ENCODE assay signal across 8 cellular contexts in the genomic region with DNA sequence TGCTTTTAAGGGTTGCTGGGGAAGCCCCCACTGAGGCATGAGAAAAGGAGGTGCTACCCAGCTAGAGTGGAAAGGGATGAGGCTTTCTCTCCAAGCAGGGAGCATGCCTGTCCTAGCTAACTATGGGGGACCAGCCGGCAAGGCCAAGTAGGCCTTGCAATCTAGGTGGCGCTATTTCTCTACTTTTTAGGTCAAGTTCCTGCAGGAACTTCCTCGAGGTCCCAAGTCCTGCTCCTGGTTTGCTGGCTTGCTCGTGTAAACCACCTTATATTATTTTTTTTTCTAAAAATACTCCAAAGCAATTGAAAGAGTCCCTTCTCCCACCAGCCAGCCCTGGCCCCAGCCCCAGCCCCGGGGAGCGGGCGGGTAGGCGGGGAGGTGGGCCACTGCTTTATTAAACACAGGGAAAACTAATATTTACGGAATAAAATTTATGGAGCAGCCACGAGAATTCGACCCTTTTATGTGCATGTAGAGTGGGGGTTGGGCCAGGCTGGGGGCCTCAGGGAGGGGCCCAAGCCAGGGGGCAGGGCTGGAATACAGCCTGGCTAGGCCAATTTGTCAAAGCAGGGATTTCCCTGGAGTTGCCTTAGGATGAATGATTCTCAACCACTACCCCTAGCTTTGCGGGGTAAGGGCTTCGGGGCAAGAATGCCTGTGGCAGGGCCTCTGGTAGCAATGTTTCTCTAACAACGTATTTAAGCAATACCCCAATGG. TPM values are rescaled to one million over a fixed set of nuclear protein-coding genes. Genes with fewer than 3 reads are reported as not detected.
DNase-seq lines count a peak whose midpoint lies in the region; ATAC-seq and TF ChIP-seq lines count a peak whose summit lies in the region.

No MANE protein-coding gene starts in this region.

- no peaks in the 10 kb centered on the region for H4K20me1 ChIP-seq in PC-9 (ENCODE audit: insufficient read depth)

- POLR2A ChIA-PET in PC-9 (lab: Charles Lee; ENCODE audit: unreplicated experiment): no interaction called here

- no peak overlapping the region for H3K4me2 ChIP-seq in PC-9

- H3K27ac ChIP-seq in PC-9: no peak overlapping the region

- intact Hi-C loops in PC-9 (cut with micrococcal nuclease; ENCODE audit: unreplicated experiment): loop anchor here (1.0 kb wide), 1 partner anchor 46 kb away; no protein-coding TSS in a partner anchor

- TF ChIP-seq CTCF in PC-9 (conservative IDR thresholded peaks at IDR 0.05) (peak; percentile 70), epithelial cell of proximal tubule (conservative IDR thresholded peaks at IDR 0.05; ENCODE audit: low read depth, low read length) (peak; percentile 77)

- CTCF ChIA-PET in PC-9 (lab: Charles Lee): interaction anchor here (0.7 to 1.2 kb wide), 4 partner anchors 12 to 81 kb away, joined by 3 to 4 read pairs (median 4); no protein-coding TSS in a partner anchor

- H3K4me1 ChIP-seq in PC-9 (replicated peaks; ENCODE audit: insufficient read depth): peaks cover 13% of the 10 kb centered on the region

- no peak overlapping the region for H2AFZ ChIP-seq in PC-9

- H3K9me2 ChIP-seq in PC-9 (ENCODE audit: insufficient read depth): no peaks in the 10 kb centered on the region

- H3K4me3 ChIP-seq in PC-9 (no peak overlapping the region), epithelial cell of proximal tubule (ENCODE audit: low read depth, low read length) (no peak overlapping the region)

- no peaks in the 10 kb centered on the region for H3F3A ChIP-seq in PC-9 (ENCODE audit: insufficient read depth, low read depth)

- H3K27me3 ChIP-seq in PC-9 (ENCODE audit: insufficient read depth, low read depth): no peaks in the 10 kb centered on the region

- H3K79me2 ChIP-seq in PC-9 (ENCODE audit: low read depth): no peaks in the 10 kb centered on the region

- no peaks in the 10 kb centered on the region for H3K9me3 ChIP-seq in PC-9 (ENCODE audit: insufficient read depth, low read depth)

- DNase-seq in NCI-H1417 (lab: John Stamatoyannopoulos, UW): peak; percentile 14 to 48 (median 21)
- DNase-seq in NCI-H1417 treated with DMSO at 0.1 percent for 48 hours (lab: John Stamatoyannopoulos, UW): no peak
- peak; percentile 65 for DNase-seq in HuH-7 (ENCODE audit: low spot score)
- no peak for DNase-seq in PC-9
- DNase-seq in epithelial cell of proximal tubule (ENCODE audit: low read depth): no peak
- DNase-seq in non-pigmented ciliary epithelial cell (ENCODE audit: low read depth): peak; percentile 14

- ATAC-seq in GM21786 (IDR thresholded peaks at IDR 0.05; ENCODE audit: unreplicated experiment) (no peak), HG03025 (IDR thresholded peaks at IDR 0.05; ENCODE audit: low FRiP score, unreplicated experiment) (no peak)

- H3K36me3 ChIP-seq in PC-9 (ENCODE audit: low read depth): no peaks in the 10 kb centered on the region

- no TSS peak for BruUV-seq in PC-9 (replicated peaks; lab: Mats Ljungman, UMichigan)

RNA-seq across cellular contexts. Expression of a gene that starts 12.8 kb away (rescaled TPM):
- not detected in 2 replicates for total RNA-seq in PC-9 (2021)
- 0.29 TPM in 1 of 2 replicates, not detected in the other for total RNA-seq in epithelial cell of proximal tubule

RNA-seq across cellular contexts. Expression of a gene that starts 32.3 kb away (rescaled TPM):
- not detected in 2 replicates for total RNA-seq in PC-9 (2021)
- 1.1 TPM in 1 of 2 replicates, not detected in the other for total RNA-seq in epithelial cell of proximal tubule

Comparison
In these comparisons a context has a peak if more than half of its experiments do, and no peak if none do; other contexts are left out.
1. DNase-seq: peak in NCI-H1417 (3 of 3), HuH-7 (single experiment) and non-pigmented ciliary epithelial cell (single experiment); none in NCI-H1417 treated with DMSO at 0.1 percent for 48 hours (single experiment), PC-9 (0 of 2) and epithelial cell of proximal tubule (single experiment).